7 cellular contexts compared by ENCODE assay signal in the genomic region with DNA sequence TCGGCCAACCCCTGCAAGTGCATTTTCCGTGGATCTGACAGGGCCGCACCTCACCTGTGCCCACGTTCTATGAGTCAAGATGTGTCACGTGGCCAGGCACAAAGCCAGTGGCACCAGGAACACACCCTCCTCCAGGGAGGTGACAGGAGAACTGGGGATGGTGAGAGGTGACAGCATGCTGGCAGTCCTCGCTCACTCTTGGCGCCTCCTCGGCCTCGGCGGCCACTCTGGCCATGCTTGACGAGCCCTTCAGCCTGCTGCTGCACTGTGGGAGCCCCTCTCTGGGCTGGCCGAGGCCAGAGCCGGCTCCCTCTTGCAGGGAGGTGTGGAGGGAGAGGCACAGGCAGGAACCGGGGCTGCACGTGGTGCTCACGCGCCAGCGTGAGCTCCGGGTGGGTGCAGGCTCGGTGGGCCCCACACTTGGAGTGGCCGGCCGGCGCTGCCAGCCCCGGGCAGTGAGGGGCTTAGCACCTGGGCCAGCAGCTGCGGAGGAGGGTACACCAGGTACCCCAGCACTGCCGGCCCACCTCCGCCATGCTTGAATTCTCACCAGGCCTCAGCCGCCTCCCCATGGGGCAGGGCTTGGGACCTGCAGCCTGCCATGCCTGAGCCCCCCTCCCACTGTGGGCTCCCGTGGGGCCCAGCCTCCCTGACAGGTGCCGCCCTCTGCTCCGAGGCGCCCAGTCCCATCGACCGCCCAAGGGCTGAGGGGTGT.
"Had no signal": no experiment of that assay in that cellular context is flagged by ENCODE, and none has a peak within 500 bp of the region (broad histone marks: within the 10 kb centered on the region; RNA-seq: fewer than 3 reads in every experiment).

No MANE protein-coding gene starts in this region.

- DNase-seq: GM23248, H7, IMR-90, KG1 had no signal

- H3K27ac ChIP-seq: GM23248 had no signal

- H2AFZ ChIP-seq: GM23248 had no signal

- H3K4me3 ChIP-seq: GM23248, HAP-1, K562 had no signal

- ATAC-seq: HCT116, K562 had no signal

- H3K9me3 ChIP-seq: HAP-1 had no signal

- H3K4me1 ChIP-seq: HAP-1 had no signal

- H3K9ac ChIP-seq: GM23248 had no signal

- FAIRE-seq: K562 had no signal

- H3K36me3 ChIP-seq: HAP-1 had no signal
